13 cellular contexts compared by ENCODE assay signal in the genomic region with DNA sequence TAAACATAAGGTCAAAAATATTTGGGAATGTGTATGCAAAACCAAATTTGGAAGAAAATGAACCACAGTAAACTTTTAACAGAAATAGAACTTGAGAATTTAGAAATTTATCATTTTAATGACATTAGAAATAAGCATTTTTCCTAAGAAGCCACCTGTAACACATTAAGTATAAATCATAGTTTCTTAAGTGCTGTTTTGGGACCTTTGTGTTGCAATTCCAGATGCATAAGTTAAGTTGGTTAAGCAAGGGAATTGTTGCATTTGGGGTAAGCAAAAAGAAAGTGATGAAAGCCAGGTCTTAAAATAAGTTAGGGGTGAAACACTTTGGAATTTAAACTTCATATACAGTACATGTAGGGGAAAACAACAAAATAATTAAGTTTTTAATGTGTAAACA.
"Had no signal": no experiment of that assay in that cellular context is flagged by ENCODE, and none has a peak within 500 bp of the region (broad histone marks: within the 10 kb centered on the region; RNA-seq: fewer than 3 reads in every experiment).

No MANE protein-coding gene starts in this region.

- DNase-seq: activated CD4-positive, alpha-beta memory T cell treated with anti-CD3 and anti-CD28 coated beads, Interleukin-2, amount 10 ng/mL, durations not matched to agents 7 days and 5 days; central memory CD4-positive, alpha-beta T cell; effector memory CD8-positive, alpha-beta T cell; foreskin melanocyte; heart left ventricle; left lung; nucleus accumbens; small intestine; stimulated activated naive CD4-positive, alpha-beta T cell; SW 1271 had no signal

- ATAC-seq: effector memory CD8-positive, alpha-beta T cell; heart left ventricle; left lung; natural killer cell treated with Interleukin-12 subunit alpha and Interleukin-12 subunit beta and Interleukin-15 and Interleukin-18, amount 100 ng/mL, for 72 hours had no signal

- H3K4me3 ChIP-seq: heart left ventricle, left lung, right atrium auricular region, suprapubic skin had no signal
